18 cellular contexts compared by ENCODE assay signal in genomic region chr11:73187854-73188253, GRCh38. TPM values are rescaled to one million over a fixed set of nuclear protein-coding genes. Genes with fewer than 3 reads are reported as not detected.
DNase-seq lines count a peak whose midpoint lies in the region; ATAC-seq and TF ChIP-seq lines count a peak whose summit lies in the region.
"Had no signal": no experiment of that assay in that cellular context is flagged by ENCODE, and none has a peak within 500 bp of the region (broad histone marks: within the 10 kb centered on the region; RNA-seq: fewer than 3 reads in every experiment).

No MANE protein-coding gene starts in this region.

- no peak overlapping the region for H3T11ph ChIP-seq in H9 (ENCODE audit: low read length)

- H3K9ac ChIP-seq in BLaER1 (no peak overlapping the region), H9 (ENCODE audit: extremely low read depth, insufficient read length, low read length) (no peak overlapping the region)
- H3K9ac ChIP-seq: KMS-11 had no signal

- H3K23me2 ChIP-seq in H9 (ENCODE audit: insufficient read length, low read depth, low read length, poor library complexity, severe bottlenecking) = no peaks in the 10 kb centered on the region

- no peak overlapping the region for H4K8ac ChIP-seq in H9 (replicated peaks; ENCODE audit: insufficient read length, low read depth, low read length)

- H3K27ac Mint-ChIP-seq in H9 = no peak overlapping the region
- peak overlapping the region; percentile 24 for H3K27ac Mint-ChIP-seq in dendritic cell treated with granulocyte-macrophage colony-stimulating factor and Interleukin-4, amounts not matched to agents 40 ng/mL and 50 ng/mL, for 4 days
- H3K27ac Mint-ChIP-seq: activated naive CD4-positive, alpha-beta T cell treated with anti-CD3 and anti-CD28 coated beads for 36 hours; effector memory CD8-positive, alpha-beta T cell had no signal

- WGBS in H9 (ENCODE audit: extremely low coverage, insufficient read length, low lambda C conversion rate) = no CpG with 5 or more reads among the region's 1 CpG

- no peak overlapping the region for H3K14ac ChIP-seq in H9 (ENCODE audit: insufficient read depth, low read length)

- POLR2A ChIA-PET in GM10248 (lab: Yijun Ruan, JAX) = no interaction called here

- H3K4ac ChIP-seq in H9 (ENCODE audit: low read depth, low read length) = no peak overlapping the region

- no peaks in the 10 kb centered on the region for H3K9me3 Mint-ChIP-seq in H9
- no peaks in the 10 kb centered on the region for H3K9me3 Mint-ChIP-seq in dendritic cell treated with granulocyte-macrophage colony-stimulating factor and Interleukin-4, amounts not matched to agents 40 ng/mL and 50 ng/mL, for 4 days
- H3K9me3 Mint-ChIP-seq: activated naive CD4-positive, alpha-beta T cell treated with anti-CD3 and anti-CD28 coated beads for 36 hours; effector memory CD8-positive, alpha-beta T cell had no signal

- H4K20me1 ChIP-seq in BLaER1 (no peaks in the 10 kb centered on the region), H9 (ENCODE audit: control insufficient read depth, insufficient read depth, insufficient read length) (no peaks in the 10 kb centered on the region)

- H2BK120ac ChIP-seq in H9 (ENCODE audit: low read depth, low read length, poor library complexity, severe bottlenecking) = no peak overlapping the region

- no peak for ATAC-seq in activated CD4-positive, CD25-positive, alpha-beta regulatory T cell treated with anti-CD3 and anti-CD28 coated beads, Interleukin-2, amount 50 U/mL, for 24 hours
- ATAC-seq: effector memory CD8-positive, alpha-beta T cell had no signal

- H3K79me2 ChIP-seq in H9 (ENCODE audit: insufficient read depth, low read length) = no peaks in the 10 kb centered on the region

- H3K27ac ChIP-seq in BLaER1 = no peak overlapping the region
- no peak overlapping the region for H3K27ac ChIP-seq in H9 (ENCODE audit: insufficient read length, low read depth, low read length)
- H3K27ac ChIP-seq: KMS-11 had no signal

- no peaks in the 10 kb centered on the region for H3K36me3 ChIP-seq in BLaER1

- DNase-seq in H9 = peak; percentile 87
- peak; percentile 53 for DNase-seq in mesenteric fat pad (ENCODE audit: low spot score)
- DNase-seq in occipital lobe (lab: John Stamatoyannopoulos, UW) = no peak
- no peak for DNase-seq in GM10248 (ENCODE audit: extremely low spot score)
- DNase-seq: activated CD4-positive, alpha-beta T cell treated with anti-CD3 and anti-CD28 coated beads, Interleukin-2, amount 50 U/mL, for 1 hour; activated naive CD4-positive, alpha-beta T cell treated with anti-CD3 and anti-CD28 coated beads for 36 hours; anterior cingulate cortex; DMS79 treated with DMSO at 0.1 percent for 48 hours; effector memory CD8-positive, alpha-beta T cell; NCI-H1092 treated with DMSO at 0.1 percent for 48 hours; NCI-H2029 treated with DMSO at 0.1 percent for 48 hours; NCI-H524 treated with DMSO at 0.1 percent for 48 hours; nucleus accumbens; SHP77 had no signal

- H3K4me1 Mint-ChIP-seq in H9 = peaks cover 12 to 13% of the 10 kb centered on the region in 2 experiments
- H3K4me1 Mint-ChIP-seq in dendritic cell treated with granulocyte-macrophage colony-stimulating factor and Interleukin-4, amounts not matched to agents 40 ng/mL and 50 ng/mL, for 4 days (ENCODE audit: low read depth) = peaks cover 84% of the 10 kb centered on the region

- intact Hi-C loops in dendritic cell treated with granulocyte-macrophage colony-stimulating factor and Interleukin-4, amounts not matched to agents 40 ng/mL and 50 ng/mL, for 4 days (cut with micrococcal nuclease) = no loop called here

- no peak overlapping the region for H2BK12ac ChIP-seq in H9 (ENCODE audit: insufficient read length, low read depth, low read length)

- H3K27me3 ChIP-seq in BLaER1 (no peaks in the 10 kb centered on the region), H9 (ENCODE audit: insufficient read depth, low read length) (no peaks in the 10 kb centered on the region)

- no peak overlapping the region for H2BK5ac ChIP-seq in H9 (ENCODE audit: insufficient read length, low read length)

- no peaks in the 10 kb centered on the region for H3K9me3 ChIP-seq in BLaER1
- H3K9me3 ChIP-seq in H9 (ENCODE audit: control insufficient read depth, low read depth, low read length) = no peaks in the 10 kb centered on the region

- no peak overlapping the region for H3K23ac ChIP-seq in H9 (ENCODE audit: insufficient read length, low read depth, low read length)

- H3K79me1 ChIP-seq in H9 (ENCODE audit: insufficient read depth, low read depth, low read length, poor library complexity, severe bottlenecking) = no peaks in the 10 kb centered on the region

- H3K4me1 ChIP-seq in BLaER1 (peaks cover 47% of the 10 kb centered on the region), H9 (ENCODE audit: insufficient read depth, low read length) (no peaks in the 10 kb centered on the region)

- H3K18ac ChIP-seq in H9 (ENCODE audit: insufficient read length, low read depth, low read length) = no peak overlapping the region

- H3K36me3 Mint-ChIP-seq in H9 (ENCODE audit: insufficient read depth in 1 of 3, low read depth in 3 of 3) = no peaks in the 10 kb centered on the region
- no peaks in the 10 kb centered on the region for H3K36me3 Mint-ChIP-seq in dendritic cell treated with granulocyte-macrophage colony-stimulating factor and Interleukin-4, amounts not matched to agents 40 ng/mL and 50 ng/mL, for 4 days (ENCODE audit: low read depth)

- H3K4me2 ChIP-seq in BLaER1 (peak overlapping the region; percentile 77; the same call in 1 of the 2 replicates), H9 (ENCODE audit: insufficient read depth, insufficient read length, low read length) (no peak overlapping the region)
- H3K4me2 ChIP-seq: KMS-11 had no signal

- H3K27me3 Mint-ChIP-seq in H9 (ENCODE audit: low read depth) = peaks cover 3% of the 10 kb centered on the region
- peaks cover 4% of the 10 kb centered on the region for H3K27me3 Mint-ChIP-seq in dendritic cell treated with granulocyte-macrophage colony-stimulating factor and Interleukin-4, amounts not matched to agents 40 ng/mL and 50 ng/mL, for 4 days

- H2BK20ac ChIP-seq in H9 (ENCODE audit: low read depth, low read length, poor library complexity, severe bottlenecking) = no peak overlapping the region

- H3K56ac ChIP-seq in H9 (ENCODE audit: insufficient read length, low read depth, low read length) = no peak overlapping the region

- no peak overlapping the region for H3K4me3 ChIP-seq in BLaER1

- H2BK15ac ChIP-seq in H9 (ENCODE audit: low read depth, low read length) = no peak overlapping the region

- CTCF ChIA-PET in GM10248 (lab: Yijun Ruan, JAX) = interaction anchor here (1.0 to 9.4 kb wide), 9 partner anchors 9 to 504 kb away, joined by 3 to 90 read pairs (median 6); no protein-coding TSS in a partner anchor

- TF ChIP-seq CTCF in H9 (conservative IDR thresholded peaks at IDR 0.05) (no peak), GM10248 (IDR thresholded peaks at IDR 0.05; ENCODE audit: control extremely low read depth, extremely low read depth, low read depth, missing control alignments) (no peak)

- H2AFZ ChIP-seq in H9 (ENCODE audit: low read length) = no peak overlapping the region

- H2AK5ac ChIP-seq in H9 (ENCODE audit: insufficient read length, low read length) = no peak overlapping the region

- H4K5ac ChIP-seq in H9 (ENCODE audit: insufficient read length, low read depth, low read length) = no peak overlapping the region

- no peak overlapping the region for H3K4me3 Mint-ChIP-seq in H9
- H3K4me3 Mint-ChIP-seq in dendritic cell treated with granulocyte-macrophage colony-stimulating factor and Interleukin-4, amounts not matched to agents 40 ng/mL and 50 ng/mL, for 4 days = no peak overlapping the region
- H3K4me3 Mint-ChIP-seq: activated naive CD4-positive, alpha-beta T cell treated with anti-CD3 and anti-CD28 coated beads for 36 hours; effector memory CD8-positive, alpha-beta T cell had no signal

- no peak overlapping the region for H4K91ac ChIP-seq in H9 (ENCODE audit: insufficient read length, low read depth, low read length)

RNA-seq across cellular contexts. Expression of gene P2RY2, which starts 30.2 kb away (rescaled TPM):
- total RNA-seq in H9 (2021) (0.26 and 0.35 TPM in 2 replicates), mesenteric fat pad (1.4 TPM), occipital lobe (not detected)
- total RNA-seq: activated naive CD4-positive, alpha-beta T cell treated with anti-CD3 and anti-CD28 coated beads for 36 hours had no signal

RNA-seq across cellular contexts. Expression of gene FCHSD2, which starts 45.7 kb away (rescaled TPM):
- total RNA-seq in H9 (2021) (17.8 and 19.2 TPM in 2 replicates), mesenteric fat pad (54.9 TPM), occipital lobe (46.6 TPM)

Comparison
In these comparisons a context has a peak if more than half of its experiments do, and no peak if none do; other contexts are left out.
1. DNase-seq: peak in H9 (single experiment) and mesenteric fat pad (single experiment); none in occipital lobe (single experiment) and GM10248 (single experiment).